Comparison of ENCODE assay signal across 11 cellular contexts in the genomic region with DNA sequence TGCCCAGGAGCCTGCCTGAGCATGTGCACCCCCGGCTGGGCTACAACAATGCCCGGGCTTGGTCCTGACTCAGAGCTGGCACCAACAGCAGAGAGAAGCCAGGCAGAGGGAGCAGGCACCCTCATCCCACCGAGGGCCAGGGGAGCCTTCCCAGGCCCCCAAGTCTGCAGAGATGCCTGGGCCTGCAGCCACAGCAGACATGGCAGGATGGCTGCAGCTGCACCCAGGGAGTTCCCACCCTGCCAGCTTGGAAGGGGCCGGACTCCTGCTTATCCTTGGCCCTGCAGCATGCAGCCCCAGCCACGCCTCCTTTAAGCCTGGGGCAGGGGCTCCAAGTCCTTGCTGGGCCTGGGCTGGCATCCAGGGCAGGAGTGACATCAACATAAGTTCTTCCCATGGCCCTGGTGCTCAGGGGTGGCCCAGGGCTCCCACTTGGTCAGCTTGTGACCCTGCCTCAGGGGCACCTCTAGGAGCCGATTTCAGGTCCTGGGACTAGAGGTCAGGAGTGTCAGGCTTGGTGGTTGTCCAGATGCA. TPM values are rescaled to one million over a fixed set of nuclear protein-coding genes. Genes with fewer than 3 reads are reported as not detected.
"Had no signal": no experiment of that assay in that cellular context is flagged by ENCODE, and none has a peak within 500 bp of the region (broad histone marks: within the 10 kb centered on the region; RNA-seq: fewer than 3 reads in every experiment).

No MANE protein-coding gene starts in this region.

- H3K36me3 Mint-ChIP-seq: IgD-negative memory B cell had no signal

- H3K9me3 ChIP-seq: HAP-1 had no signal

- DNase-seq: GM23248, GOT3, H7, HFFc6 had no signal

- H3K4me1 ChIP-seq: HAP-1 had no signal

- H3K9ac ChIP-seq: GM23248 had no signal

- ATAC-seq: HCT116, HepG2 had no signal

- H3K27ac ChIP-seq: GM23248, HL-60 had no signal

- H3K27ac Mint-ChIP-seq: HFFc6, IgD-negative memory B cell had no signal

- H3K4me3 Mint-ChIP-seq: HFFc6, IgD-negative memory B cell had no signal

- H3K4me1 Mint-ChIP-seq: IgD-negative memory B cell had no signal

- H3K9me3 Mint-ChIP-seq: IgD-negative memory B cell had no signal

- H2AFZ ChIP-seq: GM23248 had no signal

- H3K4me3 ChIP-seq: GM23248, HAP-1 had no signal

- H3K27me3 Mint-ChIP-seq: IgD-negative memory B cell had no signal

- H3K36me3 ChIP-seq: HAP-1 had no signal

RNA-seq across cellular contexts. Expression of gene OR10D3, which starts 26.7 kb away (rescaled TPM):
- total RNA-seq: GM23248, H4, H7, HepG2, HFFc6, HT1080 had no signal
- polyA plus RNA-seq: GM23248, HepG2, IgD-negative memory B cell had no signal

RNA-seq across cellular contexts. Expression of gene OR8G1, which starts 31.0 kb away (rescaled TPM):
- total RNA-seq: GM23248, H4, H7, HepG2, HFFc6, HT1080 had no signal
- polyA plus RNA-seq: GM23248, HepG2, IgD-negative memory B cell had no signal

RNA-seq across cellular contexts. Expression of gene OR8G5, which starts 46.3 kb away (rescaled TPM):
- total RNA-seq: GM23248, H4, H7, HepG2, HFFc6, HT1080 had no signal
- polyA plus RNA-seq: GM23248, HepG2, IgD-negative memory B cell had no signal
